8 cellular contexts compared by ENCODE assay signal in the genomic region with DNA sequence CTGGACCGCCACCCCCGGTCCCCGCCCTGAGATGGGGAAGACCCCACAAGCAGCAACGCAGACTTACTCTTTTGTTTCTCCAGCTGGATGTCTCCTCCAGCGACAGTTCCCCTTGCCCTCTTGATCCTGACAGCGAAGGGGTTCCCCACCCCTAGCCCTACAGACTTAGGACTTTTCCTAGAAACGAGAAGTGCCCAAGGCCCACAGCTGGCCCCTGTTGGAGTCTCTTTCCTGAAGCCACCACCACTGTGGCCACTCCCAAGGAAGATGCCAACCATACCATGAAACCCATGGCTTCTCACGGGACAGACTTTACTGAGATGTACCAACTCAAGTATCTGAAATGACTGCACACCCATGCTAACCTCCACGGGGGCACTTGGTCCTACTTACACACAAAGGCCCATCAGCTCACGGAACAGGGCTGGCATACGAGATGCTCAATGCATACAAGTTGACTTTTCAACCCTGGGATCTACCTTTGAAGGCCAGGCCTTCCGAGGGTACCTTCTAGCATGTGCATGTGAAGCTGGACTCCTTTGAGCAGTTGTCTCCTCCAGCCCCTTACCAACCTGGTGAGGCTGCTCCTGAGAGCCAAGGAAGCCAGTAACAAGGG. TPM values are rescaled to one million over a fixed set of nuclear protein-coding genes. Genes with fewer than 3 reads are reported as not detected.
A peak's percentile ranks its signal among the peaks of the same experiment; 100 is the strongest.
DNase-seq lines count a peak whose midpoint lies in the region; ATAC-seq and TF ChIP-seq lines count a peak whose summit lies in the region.

No MANE protein-coding gene starts in this region.

- no peaks in the 10 kb centered on the region for H3K9me3 Mint-ChIP-seq in GM23338
- H3K9me3 Mint-ChIP-seq in T-cell = no peaks in the 10 kb centered on the region

- no peaks in the 10 kb centered on the region for H4K20me1 ChIP-seq in GM23338 (replicated peaks; ENCODE audit: insufficient read depth)

- H3K27me3 ChIP-seq in GM23338 (ENCODE audit: insufficient read depth) = no peaks in the 10 kb centered on the region
- H3K27me3 ChIP-seq in gastrocnemius medialis = no peaks in the 10 kb centered on the region

- CTCF ChIA-PET in T-cell (lab: Charles Lee) = interaction anchor here in 1 of 2 donors (0.6 kb wide), 1 partner anchor 20 kb away, joined by 3 read pairs; no protein-coding TSS in a partner anchor

- peak overlapping the region; percentile 72; the same call in 1 of the 2 replicates for H3K27ac Mint-ChIP-seq in GM23338
- H3K27ac Mint-ChIP-seq in T-cell = peak overlapping the region; percentile 92 to 94

- H3K27me3 Mint-ChIP-seq in GM23338 (ENCODE audit: insufficient read depth, low read depth, poor library complexity) = peaks cover 6% of the 10 kb centered on the region
- H3K27me3 Mint-ChIP-seq in T-cell = peaks cover 0 to 8% of the 10 kb centered on the region in 2 donors

- H3K4me1 Mint-ChIP-seq in GM23338 = peaks cover 32% of the 10 kb centered on the region
- peaks cover 5 to 20% (median 19%) of the 10 kb centered on the region in 3 donors for H3K4me1 Mint-ChIP-seq in T-cell

- ATAC-seq in GM23338 = no peak
- no peak for ATAC-seq in T-cell (replicated peaks in 1 of 4)
- ATAC-seq in gastrocnemius medialis = peak in 1 of 2 donors; percentile 4
- ATAC-seq in HG03432 (IDR thresholded peaks at IDR 0.05; ENCODE audit: unreplicated experiment) = no peak

- no peaks in the 10 kb centered on the region for H3F3A ChIP-seq in GM23338 (replicated peaks; ENCODE audit: low read depth)

- H3K27ac ChIP-seq in GM23338 (ENCODE audit: low read depth) (peak overlapping the region; percentile 79; the same call in 1 of the 2 replicates), gastrocnemius medialis (peak overlapping the region; percentile 87 to 93 (median 89))

- intact Hi-C loops in gastrocnemius medialis (cut with DNase I; ENCODE audit: low total_unique reads) = loop anchor here (5.0 kb wide), 1 partner anchor 77 kb away; the partner anchor contains the start of gene MECP2

- H3K4me1 ChIP-seq in GM23338 (ENCODE audit: insufficient read depth) (peaks cover 6% of the 10 kb centered on the region; the same call in 1 of the 2 replicates), gastrocnemius medialis (peaks cover 4 to 10% of the 10 kb centered on the region in 2 donors)

- POLR2A ChIA-PET in T-cell (lab: Charles Lee) = interaction anchor here in 1 of 2 donors (0.5 kb wide), 1 partner anchor 69 kb away, joined by 3 read pairs; no protein-coding TSS in a partner anchor

- peak overlapping the region; percentile 71 for H3K4me3 Mint-ChIP-seq in GM23338
- peak overlapping the region; percentile 80 to 88 (median 87) for H3K4me3 Mint-ChIP-seq in T-cell

- no peak for TF ChIP-seq CTCF in GM23338 (conservative IDR thresholded peaks at IDR 0.05; ENCODE audit: low read depth in 2 of 2)
- TF ChIP-seq CTCF in gastrocnemius medialis (IDR thresholded peaks at IDR 0.05 in 4 of 5, conservative IDR thresholded peaks at IDR 0.05 in 1 of 5) = no peak

- H3K4me3 ChIP-seq in GM23338 (peak overlapping the region; percentile 47; the same call in 1 of the 2 replicates), gastrocnemius medialis (peak overlapping the region; percentile 51 to 64 (median 60))

- no peaks in the 10 kb centered on the region for H3K79me2 ChIP-seq in GM23338 (replicated peaks; ENCODE audit: insufficient read depth)

- no peaks in the 10 kb centered on the region for H3K9me2 ChIP-seq in GM23338 (ENCODE audit: insufficient read depth)

- H3K4me2 ChIP-seq in GM23338 = peak overlapping the region; percentile 67; the same call in 1 of the 2 replicates

- H3K36me3 ChIP-seq in GM23338 (ENCODE audit: insufficient read depth) (no peaks in the 10 kb centered on the region), gastrocnemius medialis (peaks cover 0 to 15% of the 10 kb centered on the region in 2 donors)

- no peak for TF ChIP-seq POLR2A in gastrocnemius medialis (IDR thresholded peaks at IDR 0.05)

- in situ Hi-C loops in gastrocnemius medialis (cut with MboI; ENCODE audit: low sequenced_read_pairs in 4 of 4) = no loop called here

- H3K36me3 Mint-ChIP-seq in GM23338 (ENCODE audit: low read depth) (peaks cover 10% of the 10 kb centered on the region; the same call in 2 of the 3 replicates), T-cell (peaks cover 3% of the 10 kb centered on the region)

- no peak overlapping the region for H2AFZ ChIP-seq in GM23338

- H3K9me3 ChIP-seq in gastrocnemius medialis = no peaks in the 10 kb centered on the region

- DNase-seq in GM23338 (ENCODE audit: low spot score) = no peak
- DNase-seq in T-cell = no peak
- DNase-seq in fibroblast of gingiva (ENCODE audit: low read depth) = peak; percentile 17
- no peak for DNase-seq in gastrocnemius medialis
- DNase-seq in GM19238 (ENCODE audit: insufficient read length, low spot score) = no peak
- DNase-seq in kidney tubule cell (ENCODE audit: low spot score) = no peak
- DNase-seq in NCI-H1092 (lab: John Stamatoyannopoulos, UW) = no peak

TF ChIP-seq in GM23338, 12 proteins besides CTCF, POLR2A, EP300 and RAD21 (continues in another document):
- TF ChIP-seq ZNF114 (CRISPR knock-in tag; IDR thresholded peaks at IDR 0.05) = no peak
- no peak for TF ChIP-seq NANOG (IDR thresholded peaks at IDR 0.05; ENCODE audit: borderline replicate concordance)
- TF ChIP-seq CREB1 (CRISPR knock-in tag; IDR thresholded peaks at IDR 0.05; ENCODE audit: low read depth) = no peak
- TF ChIP-seq EZH2 (IDR thresholded peaks at IDR 0.05; ENCODE audit: low read depth, unreplicated experiment) = no peak
- TF ChIP-seq STAT1 (IDR thresholded peaks at IDR 0.05; ENCODE audit: unreplicated experiment) = no peak
- TF ChIP-seq, protein P1, sequence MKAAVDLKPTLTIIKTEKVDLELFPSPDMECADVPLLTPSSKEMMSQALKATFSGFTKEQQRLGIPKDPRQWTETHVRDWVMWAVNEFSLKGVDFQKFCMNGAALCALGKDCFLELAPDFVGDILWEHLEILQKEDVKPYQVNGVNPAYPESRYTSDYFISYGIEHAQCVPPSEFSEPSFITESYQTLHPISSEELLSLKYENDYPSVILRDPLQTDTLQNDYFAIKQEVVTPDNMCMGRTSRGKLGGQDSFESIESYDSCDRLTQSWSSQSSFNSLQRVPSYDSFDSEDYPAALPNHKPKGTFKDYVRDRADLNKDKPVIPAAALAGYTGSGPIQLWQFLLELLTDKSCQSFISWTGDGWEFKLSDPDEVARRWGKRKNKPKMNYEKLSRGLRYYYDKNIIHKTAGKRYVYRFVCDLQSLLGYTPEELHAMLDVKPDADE (IDR thresholded peaks at IDR 0.05) = no peak

RNA-seq across cellular contexts. Expression of gene IRAK1, which starts 0.9 kb away (rescaled TPM):
- total RNA-seq in GM23338 (2014; rRNA removed; shearing (Covaris generic)) = 30.4 and 38.0 TPM in 2 replicates
- 21.6 and 23.0 TPM in 2 replicates for polyA plus RNA-seq in GM23338 (2016; fragmentation: Nextera tagmentation; extraction: Ambion mirVana)
- total RNA-seq in T-cell (100 to 1,000 TPM in 1 of 5 donors, 10 to 100 TPM in 4; 66.5 to 102 (median 85.0) TPM), gastrocnemius medialis (100 to 1,000 TPM in 3 of 4 donors, 10 to 100 TPM in 1; 73.9 to 157 (median 115) TPM)

RNA-seq across cellular contexts. Expression of gene TMEM187, which starts 48.1 kb away (rescaled TPM):
- total RNA-seq in GM23338 (2014; rRNA removed; shearing (Covaris generic)) = 4.4 and 9.7 TPM in 2 replicates
- polyA plus RNA-seq in GM23338 (2016; fragmentation: Nextera tagmentation; extraction: Ambion mirVana) = 2.4 and 2.5 TPM in 2 replicates
- total RNA-seq in T-cell = 10 to 100 TPM in 3 of 5 donors, 1 to 10 TPM in 2; 4.0 to 16.9 (median 14.1) TPM
- 1 to 10 TPM; 1.3 to 8.6 (median 3.8) TPM for total RNA-seq in gastrocnemius medialis

RNA-seq across cellular contexts. Expression of gene HCFC1, which starts 49.0 kb away (rescaled TPM):
- 169 and 188 TPM in 2 replicates for total RNA-seq in GM23338 (2014; rRNA removed; shearing (Covaris generic))
- polyA plus RNA-seq in GM23338 (2016; fragmentation: Nextera tagmentation; extraction: Ambion mirVana) = 33.0 and 33.2 TPM in 2 replicates
- total RNA-seq in T-cell (10 to 100 TPM; 67.1 to 73.4 (median 69.2) TPM), gastrocnemius medialis (10 to 100 TPM; 15.9 to 56.4 (median 51.8) TPM)
